In the genomic region with DNA sequence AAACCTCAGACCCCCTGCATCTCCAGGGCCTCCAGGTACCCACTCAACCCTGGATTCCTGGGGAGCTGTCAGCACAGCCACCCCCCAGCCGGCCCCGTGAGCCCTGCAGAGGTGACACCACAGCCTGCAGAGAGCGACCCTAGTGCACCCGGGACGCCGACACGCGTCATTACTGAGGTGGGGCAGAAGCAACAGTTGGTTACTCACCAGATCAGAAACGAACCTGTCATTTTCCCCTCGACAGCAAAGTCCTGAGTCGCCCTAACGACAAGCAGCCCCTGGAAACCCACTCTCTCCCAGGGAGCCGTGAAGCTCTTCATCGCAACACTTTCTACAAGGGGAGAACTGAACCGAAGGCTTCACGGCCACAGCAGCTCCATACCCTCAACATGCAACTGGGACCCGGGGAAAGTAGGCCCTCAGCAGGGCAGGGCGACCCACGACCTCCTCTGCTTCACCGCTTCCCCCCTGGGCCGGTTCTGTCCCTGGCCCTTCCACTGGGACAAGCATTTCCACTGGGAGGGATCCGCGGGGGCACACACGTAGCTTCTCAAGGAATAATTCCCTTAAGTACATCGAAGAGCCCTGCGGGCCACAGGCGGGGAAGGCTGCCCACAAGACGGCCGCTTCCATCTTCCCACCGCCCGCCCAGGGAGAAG, we compare ENCODE assay signal across 8 cellular contexts. TPM values are rescaled to one million over a fixed set of nuclear protein-coding genes. Genes with fewer than 3 reads are reported as not detected.
A peak's percentile ranks its signal among the peaks of the same experiment; 100 is the strongest.
DNase-seq lines count a peak whose midpoint lies in the region; ATAC-seq and FAIRE-seq lines count a peak whose summit lies in the region.

No MANE protein-coding gene starts in this region.

- peak overlapping the region; percentile 61 to 71 for H3K4me3 ChIP-seq in CD4-positive, alpha-beta memory T cell (ENCODE audit: low read length in 2 of 2)
- peak overlapping the region; percentile 76 for H3K4me3 ChIP-seq in iPS-18c (ENCODE audit: insufficient read depth, low read depth, low read length)

- peaks cover 0 to 1% (median 0%) of the 10 kb centered on the region in 8 donors for H3K9me3 Mint-ChIP-seq in CD4-positive, alpha-beta memory T cell
- H3K9me3 Mint-ChIP-seq in activated naive CD4-positive, alpha-beta T cell treated with anti-CD3 and anti-CD28 coated beads for 36 hours: no peaks in the 10 kb centered on the region

- peak overlapping the region; percentile 72 for H3K27ac ChIP-seq in CD4-positive, alpha-beta memory T cell (ENCODE audit: low read depth, low read length)

- peak overlapping the region; percentile 90 to 99 (median 96) for H3K27ac Mint-ChIP-seq in CD4-positive, alpha-beta memory T cell
- H3K27ac Mint-ChIP-seq in activated naive CD4-positive, alpha-beta T cell treated with anti-CD3 and anti-CD28 coated beads for 36 hours: peak overlapping the region; percentile 91

- peaks cover 19 to 43% of the 10 kb centered on the region in 2 donors for H3K36me3 Mint-ChIP-seq in CD4-positive, alpha-beta memory T cell
- peaks cover 23% of the 10 kb centered on the region for H3K36me3 Mint-ChIP-seq in activated naive CD4-positive, alpha-beta T cell treated with anti-CD3 and anti-CD28 coated beads for 36 hours (ENCODE audit: low read depth)

- H3K36me3 ChIP-seq in CD4-positive, alpha-beta memory T cell (ENCODE audit: insufficient read depth, low read length): peaks cover 40% of the 10 kb centered on the region

- H3K4me1 ChIP-seq in CD4-positive, alpha-beta memory T cell (ENCODE audit: insufficient read depth, low read length): peaks cover 73% of the 10 kb centered on the region

- no peaks in the 10 kb centered on the region for H3K9me3 ChIP-seq in CD4-positive, alpha-beta memory T cell (ENCODE audit: control insufficient read depth in 1 of 2, low read length in 2 of 2)
- H3K9me3 ChIP-seq in iPS-18c (ENCODE audit: control insufficient read depth, insufficient read depth, low read length): peaks cover 6% of the 10 kb centered on the region

- no peak for FAIRE-seq in RCC 7860 (lab: Jason Lieb, UNC)

- intact Hi-C loops in CD4-positive, alpha-beta memory T cell (cut with micrococcal nuclease): loop anchor here (1.0 to 10.0 kb wide), 5 partner anchors 13 to 189 kb away; partner anchors contain the start of genes ALG12, CRELD2, IL17REL and ZBED4
- intact Hi-C loops in activated naive CD4-positive, alpha-beta T cell treated with anti-CD3 and anti-CD28 coated beads for 36 hours (cut with micrococcal nuclease): loop anchor here (1.0 to 5.0 kb wide), 3 partner anchors 13 to 366 kb away; partner anchors contain the start of gene ZBED4

- H3K4me3 Mint-ChIP-seq in CD4-positive, alpha-beta memory T cell: peak overlapping the region; percentile 91 to 98 (median 94)
- H3K4me3 Mint-ChIP-seq in activated naive CD4-positive, alpha-beta T cell treated with anti-CD3 and anti-CD28 coated beads for 36 hours: peak overlapping the region; percentile 85

- ATAC-seq in HG03378 (IDR thresholded peaks at IDR 0.05; ENCODE audit: unreplicated experiment): no peak
- ATAC-seq in HG03159 (IDR thresholded peaks at IDR 0.05; ENCODE audit: unreplicated experiment): no peak

- peak; percentile 52 to 86 (median 61) for DNase-seq in CD4-positive, alpha-beta memory T cell
- DNase-seq in RCC 7860 (ENCODE audit: low spot score) (peak; percentile 50), NCI-H82 (lab: John Stamatoyannopoulos, UW) (no peak)
- DNase-seq in activated naive CD4-positive, alpha-beta T cell treated with anti-CD3 and anti-CD28 coated beads for 36 hours: peak; percentile 85
- peak; percentile 69 to 71 for DNase-seq in stimulated activated CD4-positive, alpha-beta T cell treated with anti-CD3 and anti-CD28 coated beads, Interleukin-2, amount 100 ng/mL, for 24 hours

- H3K4me1 Mint-ChIP-seq in CD4-positive, alpha-beta memory T cell: peaks cover 28 to 67% (median 50%) of the 10 kb centered on the region in 4 donors
- peaks cover 65% of the 10 kb centered on the region for H3K4me1 Mint-ChIP-seq in activated naive CD4-positive, alpha-beta T cell treated with anti-CD3 and anti-CD28 coated beads for 36 hours (ENCODE audit: low read depth)

- CTCF ChIA-PET in CD4-positive, alpha-beta memory T cell (lab: Charles Lee; ENCODE audit: partially characterized antibody): interaction anchor here (1.2 kb wide), 2 partner anchors 43 to 204 kb away, joined by 3 to 4 read pairs; no protein-coding TSS in a partner anchor
- CTCF ChIA-PET in activated naive CD4-positive, alpha-beta T cell treated with anti-CD3 and anti-CD28 coated beads for 36 hours (lab: Charles Lee): no interaction called here

- H3K27me3 Mint-ChIP-seq in CD4-positive, alpha-beta memory T cell: no peaks in the 10 kb centered on the region
- H3K27me3 Mint-ChIP-seq in activated naive CD4-positive, alpha-beta T cell treated with anti-CD3 and anti-CD28 coated beads for 36 hours (ENCODE audit: low read depth): no peaks in the 10 kb centered on the region

- POLR2A ChIA-PET in CD4-positive, alpha-beta memory T cell (lab: Charles Lee; ENCODE audit: partially characterized antibody): interaction anchor here (0.6 to 3.1 kb wide), 16 partner anchors 11 to 204 kb away, joined by 3 to 27 read pairs (median 4); partner anchors contain the start of genes ALG12 and CRELD2

- H3K27me3 ChIP-seq in CD4-positive, alpha-beta memory T cell (ENCODE audit: insufficient read depth, low read length): no peaks in the 10 kb centered on the region

RNA-seq across cellular contexts. Expression of gene BRD1, which starts 1.6 kb away (rescaled TPM):
- total RNA-seq in CD4-positive, alpha-beta memory T cell: 10 to 100 TPM; 84.0 to 88.1 TPM
- polyA plus RNA-seq in CD4-positive, alpha-beta memory T cell: 1 to 10 TPM in 1 of 2 donors, under 1 TPM in 1; 0.94 to 5.1 TPM
- total RNA-seq in activated naive CD4-positive, alpha-beta T cell treated with anti-CD3 and anti-CD28 coated beads for 36 hours: 10 to 100 TPM; 26.0 to 27.0 TPM

RNA-seq across cellular contexts. Expression of gene ZBED4, which starts 27.6 kb away (rescaled TPM):
- total RNA-seq in CD4-positive, alpha-beta memory T cell: 10 to 100 TPM; 17.7 to 18.6 TPM
- polyA plus RNA-seq in CD4-positive, alpha-beta memory T cell: 10 to 100 TPM in 1 of 2 donors, 1 to 10 TPM in 1; 6.7 to 10.0 TPM
- total RNA-seq in activated naive CD4-positive, alpha-beta T cell treated with anti-CD3 and anti-CD28 coated beads for 36 hours: 10 to 100 TPM; 13.0 to 13.1 TPM
